In the genomic region with DNA sequence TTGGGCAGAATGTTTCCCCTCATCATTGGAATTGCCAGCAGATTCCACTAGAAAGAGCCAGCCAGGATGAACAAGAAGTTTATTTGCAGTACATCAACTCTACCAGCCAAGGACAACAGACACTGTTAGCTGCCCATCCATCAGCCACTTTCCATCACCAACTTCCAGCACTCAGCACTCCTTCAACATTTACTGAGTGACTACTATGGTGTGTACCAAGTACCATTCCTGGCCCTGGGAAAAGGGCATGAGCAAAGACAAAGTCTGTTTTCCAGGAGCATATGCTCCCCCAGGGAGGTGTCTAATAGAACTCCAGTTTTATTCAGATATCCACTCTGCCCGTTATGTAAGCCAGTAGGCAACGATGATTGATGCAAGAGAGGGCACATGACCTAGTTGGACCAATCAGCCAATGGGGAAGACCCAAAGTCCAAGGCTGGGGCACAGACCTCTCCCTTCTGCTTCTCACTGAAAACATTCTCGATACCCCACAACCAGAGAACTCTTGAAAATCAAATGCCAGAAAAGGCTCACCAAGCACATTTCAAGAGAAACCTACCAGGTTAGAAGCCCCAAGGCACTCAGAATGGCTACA, we compare ENCODE assay signal across 15 cellular contexts. TPM values are rescaled to one million over a fixed set of nuclear protein-coding genes. Genes with fewer than 3 reads are reported as not detected.
DNase-seq lines count a peak whose midpoint lies in the region; ATAC-seq and TF ChIP-seq lines count a peak whose summit lies in the region.
"Had no signal": no experiment of that assay in that cellular context is flagged by ENCODE, and none has a peak within 500 bp of the region (broad histone marks: within the 10 kb centered on the region; RNA-seq: fewer than 3 reads in every experiment).

No MANE protein-coding gene starts in this region.

- H3K27me3 Mint-ChIP-seq in CD4-positive, CD25-positive, alpha-beta regulatory T cell = no peaks in the 10 kb centered on the region
- no peaks in the 10 kb centered on the region for H3K27me3 Mint-ChIP-seq in CD8-positive, alpha-beta memory T cell
- no peaks in the 10 kb centered on the region for H3K27me3 Mint-ChIP-seq in activated T-helper 17 cell treated with anti-CD3 and anti-CD28 coated beads, Interleukin-2, amount 50 U/mL, for 72 hours
- no peaks in the 10 kb centered on the region for H3K27me3 Mint-ChIP-seq in natural killer cell (ENCODE audit: low read depth in 2 of 2)

- ATAC-seq in CD4-positive, CD25-positive, alpha-beta regulatory T cell (ENCODE audit: low read depth in 2 of 2) = no peak
- no peak for ATAC-seq in activated T-helper 17 cell treated with anti-CD3 and anti-CD28 coated beads, Interleukin-2, amount 50 U/mL, for 72 hours (replicated peaks)
- ATAC-seq in natural killer cell (no peak), upper lobe of left lung (ENCODE audit: low FRiP score in 2 of 2) (no peak), HG02610 (IDR thresholded peaks at IDR 0.05; ENCODE audit: unreplicated experiment) (no peak)

- H3K36me3 ChIP-seq in CD4-positive, CD25-positive, alpha-beta regulatory T cell (ENCODE audit: control insufficient read depth, insufficient read depth, low read length) = peaks cover 5% of the 10 kb centered on the region
- H3K36me3 ChIP-seq in CD8-positive, alpha-beta memory T cell (ENCODE audit: insufficient read depth, low read length) = peaks cover 7% of the 10 kb centered on the region
- no peaks in the 10 kb centered on the region for H3K36me3 ChIP-seq in upper lobe of left lung
- H3K36me3 ChIP-seq: adrenal gland, esophagus squamous epithelium, uterus had no signal

- WGBS in upper lobe of left lung, 2 donors = 75 to 100% methylated on average over 1 to 3 of the region's 3 CpGs

- H3K4me3 Mint-ChIP-seq in CD4-positive, CD25-positive, alpha-beta regulatory T cell = no peak overlapping the region
- H3K4me3 Mint-ChIP-seq in CD8-positive, alpha-beta memory T cell = no peak overlapping the region
- no peak overlapping the region for H3K4me3 Mint-ChIP-seq in activated T-helper 17 cell treated with anti-CD3 and anti-CD28 coated beads, Interleukin-2, amount 50 U/mL, for 72 hours
- peak overlapping the region; percentile 19 for H3K4me3 Mint-ChIP-seq in natural killer cell

- POLR2A ChIA-PET in CD8-positive, alpha-beta memory T cell (lab: Charles Lee) = no interaction called here

- no peak for DNase-seq in CD4-positive, CD25-positive, alpha-beta regulatory T cell
- DNase-seq in CD8-positive, alpha-beta memory T cell = no peak
- DNase-seq in natural killer cell = no peak
- no peak for DNase-seq in amniotic stem cell (lab: John Stamatoyannopoulos, UW)
- DNase-seq in upper lobe of left lung = no peak
- DNase-seq: Calu3; effector CD4-positive, alpha-beta T cell; esophagus squamous epithelium; NCI-H2081; stimulated activated CD4-positive, alpha-beta T cell treated with anti-CD3 and anti-CD28 coated beads, Interleukin-2, amount 100 ng/mL, for 24 hours; stomach; uterus had no signal

- H3K27ac ChIP-seq in CD4-positive, CD25-positive, alpha-beta regulatory T cell (ENCODE audit: insufficient read depth, low read length, poor library complexity, severe bottlenecking) = no peak overlapping the region
- H3K27ac ChIP-seq in CD8-positive, alpha-beta memory T cell (ENCODE audit: low read depth, low read length) = no peak overlapping the region
- H3K27ac ChIP-seq in upper lobe of left lung = no peak overlapping the region
- H3K27ac ChIP-seq: adrenal gland, esophagus squamous epithelium, stomach, uterus had no signal

- peaks cover 27 to 94% (median 78%) of the 10 kb centered on the region in 4 donors for H3K4me1 Mint-ChIP-seq in CD4-positive, CD25-positive, alpha-beta regulatory T cell
- H3K4me1 Mint-ChIP-seq in CD8-positive, alpha-beta memory T cell = peaks cover 81 to 96% (median 94%) of the 10 kb centered on the region in 3 donors
- H3K4me1 Mint-ChIP-seq in activated T-helper 17 cell treated with anti-CD3 and anti-CD28 coated beads, Interleukin-2, amount 50 U/mL, for 72 hours = peaks cover 55% of the 10 kb centered on the region
- peaks cover 92 to 94% of the 10 kb centered on the region in 2 donors for H3K4me1 Mint-ChIP-seq in natural killer cell

- no peaks in the 10 kb centered on the region for H3K9me3 Mint-ChIP-seq in CD4-positive, CD25-positive, alpha-beta regulatory T cell
- no peaks in the 10 kb centered on the region for H3K9me3 Mint-ChIP-seq in CD8-positive, alpha-beta memory T cell
- H3K9me3 Mint-ChIP-seq in activated T-helper 17 cell treated with anti-CD3 and anti-CD28 coated beads, Interleukin-2, amount 50 U/mL, for 72 hours = no peaks in the 10 kb centered on the region
- H3K9me3 Mint-ChIP-seq in natural killer cell = no peaks in the 10 kb centered on the region

- TF ChIP-seq CTCF in natural killer cell (IDR thresholded peaks at IDR 0.05) = no peak
- TF ChIP-seq CTCF in upper lobe of left lung (IDR thresholded peaks at IDR 0.05) = no peak

- peak overlapping the region in 2 of 3 donors; percentile 47 to 88 for H3K27ac Mint-ChIP-seq in CD4-positive, CD25-positive, alpha-beta regulatory T cell
- H3K27ac Mint-ChIP-seq in CD8-positive, alpha-beta memory T cell = peak overlapping the region; percentile 10 to 100 (median 86)
- peak overlapping the region; percentile 74 for H3K27ac Mint-ChIP-seq in activated T-helper 17 cell treated with anti-CD3 and anti-CD28 coated beads, Interleukin-2, amount 50 U/mL, for 72 hours
- peak overlapping the region; percentile 87 to 100 for H3K27ac Mint-ChIP-seq in natural killer cell

- no peak for TF ChIP-seq POLR2A in upper lobe of left lung (IDR thresholded peaks at IDR 0.05)

- no peak overlapping the region for H3K4me3 ChIP-seq in CD4-positive, CD25-positive, alpha-beta regulatory T cell (ENCODE audit: low read depth, low read length)
- H3K4me3 ChIP-seq in CD8-positive, alpha-beta memory T cell (ENCODE audit: low read length) = no peak overlapping the region
- H3K4me3 ChIP-seq in upper lobe of left lung = no peak overlapping the region
- H3K4me3 ChIP-seq: adrenal gland, esophagus squamous epithelium, stomach, uterus had no signal

- H3K9me3 ChIP-seq in CD4-positive, CD25-positive, alpha-beta regulatory T cell (ENCODE audit: control insufficient read depth in 2 of 2, low read length in 2 of 2) = no peaks in the 10 kb centered on the region
- H3K9me3 ChIP-seq in CD8-positive, alpha-beta memory T cell (ENCODE audit: low read length) = no peaks in the 10 kb centered on the region
- H3K9me3 ChIP-seq in upper lobe of left lung = no peaks in the 10 kb centered on the region
- H3K9me3 ChIP-seq: adrenal gland, esophagus squamous epithelium, stomach, uterus had no signal

- no peaks in the 10 kb centered on the region for H3K27me3 ChIP-seq in CD4-positive, CD25-positive, alpha-beta regulatory T cell (ENCODE audit: control insufficient read depth, insufficient read depth, low read length)
- no peaks in the 10 kb centered on the region for H3K27me3 ChIP-seq in CD8-positive, alpha-beta memory T cell (ENCODE audit: insufficient read depth, low read length, poor library complexity, severe bottlenecking)
- H3K27me3 ChIP-seq in upper lobe of left lung = no peaks in the 10 kb centered on the region
- H3K27me3 ChIP-seq: adrenal gland, esophagus squamous epithelium, stomach, uterus had no signal

- CTCF ChIA-PET in CD8-positive, alpha-beta memory T cell (lab: Charles Lee) = no interaction called here

- peaks cover 37% of the 10 kb centered on the region for H3K4me1 ChIP-seq in CD4-positive, CD25-positive, alpha-beta regulatory T cell (ENCODE audit: control insufficient read depth, insufficient read depth, low read length, poor library complexity, severe bottlenecking)
- H3K4me1 ChIP-seq in CD8-positive, alpha-beta memory T cell (ENCODE audit: insufficient read depth, low read length) = peaks cover 58% of the 10 kb centered on the region
- H3K4me1 ChIP-seq in upper lobe of left lung = peaks cover 9 to 33% (median 12%) of the 10 kb centered on the region in 4 donors

- TF ChIP-seq EP300 in upper lobe of left lung (IDR thresholded peaks at IDR 0.05) = no peak

- no peaks in the 10 kb centered on the region for H3K36me3 Mint-ChIP-seq in CD4-positive, CD25-positive, alpha-beta regulatory T cell
- H3K36me3 Mint-ChIP-seq in CD8-positive, alpha-beta memory T cell = peaks cover 0 to 16% (median 5%) of the 10 kb centered on the region in 3 donors
- peaks cover 23% of the 10 kb centered on the region for H3K36me3 Mint-ChIP-seq in activated T-helper 17 cell treated with anti-CD3 and anti-CD28 coated beads, Interleukin-2, amount 50 U/mL, for 72 hours (ENCODE audit: low read depth)
- H3K36me3 Mint-ChIP-seq in natural killer cell = no peaks in the 10 kb centered on the region

- intact Hi-C loops in natural killer cell (cut with micrococcal nuclease) = no loop called here

RNA-seq across cellular contexts. Expression of a gene that starts 7.5 kb away (rescaled TPM):
- 30.2 TPM for total RNA-seq in CD4-positive, CD25-positive, alpha-beta regulatory T cell
- 1 to 10 TPM; 1.4 to 6.2 (median 2.6) TPM for polyA plus RNA-seq in CD4-positive, CD25-positive, alpha-beta regulatory T cell
- 10 to 100 TPM; 38.5 to 44.8 TPM for total RNA-seq in CD8-positive, alpha-beta memory T cell
- polyA plus RNA-seq in CD8-positive, alpha-beta memory T cell = 4.6 TPM
- total RNA-seq in activated T-helper 17 cell treated with anti-CD3 and anti-CD28 coated beads, Interleukin-2, amount 50 U/mL, for 72 hours = 10 to 100 TPM; 21.4 to 45.6 TPM
- total RNA-seq in natural killer cell (10 to 100 TPM; 49.6 to 75.9 (median 50.9) TPM), upper lobe of left lung (10 to 100 TPM in 5 of 6 donors, 1 to 10 TPM in 1; 9.9 to 27.5 (median 22.1) TPM)

RNA-seq across cellular contexts. Expression of a gene that starts 8.3 kb away (rescaled TPM):
- total RNA-seq in CD4-positive, CD25-positive, alpha-beta regulatory T cell = 12.1 TPM
- polyA plus RNA-seq in CD4-positive, CD25-positive, alpha-beta regulatory T cell = 10 to 100 TPM; 59.5 to 75.5 (median 60.9) TPM
- 10 to 100 TPM; 47.7 to 48.6 TPM for total RNA-seq in CD8-positive, alpha-beta memory T cell
- 62.4 TPM for polyA plus RNA-seq in CD8-positive, alpha-beta memory T cell
- total RNA-seq in activated T-helper 17 cell treated with anti-CD3 and anti-CD28 coated beads, Interleukin-2, amount 50 U/mL, for 72 hours = 10 to 100 TPM; 11.8 to 25.7 TPM
- 10 to 100 TPM; 11.6 to 16.7 (median 14.2) TPM for total RNA-seq in natural killer cell
- total RNA-seq in upper lobe of left lung = 10 to 100 TPM; 18.9 to 27.3 (median 22.9) TPM

RNA-seq across cellular contexts. Expression of a gene that starts 23.5 kb away (rescaled TPM):
- 37.2 TPM for total RNA-seq in CD4-positive, CD25-positive, alpha-beta regulatory T cell
- polyA plus RNA-seq in CD4-positive, CD25-positive, alpha-beta regulatory T cell = 10 to 100 TPM; 45.7 to 73.0 (median 62.7) TPM
- total RNA-seq in CD8-positive, alpha-beta memory T cell = 10 to 100 TPM; 24.4 to 27.7 TPM
- polyA plus RNA-seq in CD8-positive, alpha-beta memory T cell = 59.9 TPM
- 10 to 100 TPM; 18.6 to 21.7 TPM for total RNA-seq in activated T-helper 17 cell treated with anti-CD3 and anti-CD28 coated beads, Interleukin-2, amount 50 U/mL, for 72 hours
- total RNA-seq in natural killer cell (10 to 100 TPM; 45.4 to 53.3 (median 50.2) TPM), upper lobe of left lung (10 to 100 TPM; 29.1 to 48.6 (median 43.6) TPM)

RNA-seq across cellular contexts. Expression of a gene that starts 55.0 kb away (rescaled TPM):
- 97.7 TPM for total RNA-seq in CD4-positive, CD25-positive, alpha-beta regulatory T cell
- 100 to 1,000 TPM; 113 to 146 (median 127) TPM for polyA plus RNA-seq in CD4-positive, CD25-positive, alpha-beta regulatory T cell
- total RNA-seq in CD8-positive, alpha-beta memory T cell = 10 to 100 TPM; 87.3 to 88.8 TPM
- polyA plus RNA-seq in CD8-positive, alpha-beta memory T cell = 82.7 TPM
- total RNA-seq in activated T-helper 17 cell treated with anti-CD3 and anti-CD28 coated beads, Interleukin-2, amount 50 U/mL, for 72 hours = 10 to 100 TPM; 56.0 to 93.5 TPM
- total RNA-seq in natural killer cell = 100 to 1,000 TPM in 1 of 3 donors, 10 to 100 TPM in 2; 73.8 to 101 (median 77.8) TPM
- total RNA-seq in upper lobe of left lung = 10 to 100 TPM; 21.0 to 52.1 (median 29.1) TPM

RNA-seq across cellular contexts. Expression of a gene that starts 55.7 kb away (rescaled TPM):
- total RNA-seq in CD4-positive, CD25-positive, alpha-beta regulatory T cell = 2.7 TPM
- polyA plus RNA-seq in CD4-positive, CD25-positive, alpha-beta regulatory T cell = 1 to 10 TPM in 3 of 4 donors, under 1 TPM in 1; 0.56 to 3.4 (median 1.9) TPM
- 100 to 1,000 TPM in 1 of 2 experiments, 10 to 100 TPM in 1; 99.0 to 101 TPM for total RNA-seq in CD8-positive, alpha-beta memory T cell
- 0.17 TPM for polyA plus RNA-seq in CD8-positive, alpha-beta memory T cell
- total RNA-seq in activated T-helper 17 cell treated with anti-CD3 and anti-CD28 coated beads, Interleukin-2, amount 50 U/mL, for 72 hours = 10 to 100 TPM; 64.2 to 99.9 TPM
- total RNA-seq in natural killer cell (1 to 10 TPM; 1.6 to 4.8 (median 3.3) TPM), upper lobe of left lung (1 to 10 TPM in 4 of 6 donors, under 1 TPM in 1, not detected in 1; 0.44 to 3.2 (median 1.8) TPM)
